24 cellular contexts compared by ENCODE assay signal in genomic region chrX:111052478-111052877, GRCh38.
"Had no signal": no experiment of that assay in that cellular context is flagged by ENCODE, and none has a peak within 500 bp of the region (broad histone marks: within the 10 kb centered on the region; RNA-seq: fewer than 3 reads in every experiment).

No MANE protein-coding gene starts in this region.

- H3K4me1 Mint-ChIP-seq: activated CD4-positive, alpha-beta memory T cell treated with anti-CD3 and anti-CD28 coated beads, Interleukin-2, amount 10 ng/mL, durations not matched to agents 7 days and 5 days; activated naive CD4-positive, alpha-beta T cell treated with anti-CD3 and anti-CD28 coated beads, Interleukin-2, amount 50 U/mL, for 24 hours; WTC11 had no signal

- H3K27me3 ChIP-seq: left lung had no signal

- H3K27ac ChIP-seq: coronary artery, left lung, tibial nerve had no signal

- H3K4me3 Mint-ChIP-seq: activated CD4-positive, alpha-beta memory T cell treated with anti-CD3 and anti-CD28 coated beads, Interleukin-2, amount 10 ng/mL, durations not matched to agents 7 days and 5 days; activated CD8-positive, alpha-beta memory T cell treated with anti-CD3 and anti-CD28 coated beads, Interleukin-2, amount 10 ng/mL, durations not matched to agents 7 days and 5 days; activated naive CD4-positive, alpha-beta T cell treated with anti-CD3 and anti-CD28 coated beads, Interleukin-2, amount 50 U/mL, for 24 hours; WTC11 had no signal

- H3K36me3 ChIP-seq: left lung, tibial nerve had no signal

- H3K9me3 ChIP-seq: left lung, tibial nerve had no signal

- H3K36me3 Mint-ChIP-seq: activated CD8-positive, alpha-beta memory T cell treated with anti-CD3 and anti-CD28 coated beads, Interleukin-2, amount 10 ng/mL, durations not matched to agents 7 days and 5 days; activated naive CD4-positive, alpha-beta T cell treated with anti-CD3 and anti-CD28 coated beads, Interleukin-2, amount 50 U/mL, for 24 hours; WTC11 had no signal

- H3K4me1 ChIP-seq: left lung, tibial nerve had no signal

- H3K9me3 Mint-ChIP-seq: activated CD4-positive, alpha-beta memory T cell treated with anti-CD3 and anti-CD28 coated beads, Interleukin-2, amount 10 ng/mL, durations not matched to agents 7 days and 5 days; activated naive CD4-positive, alpha-beta T cell treated with anti-CD3 and anti-CD28 coated beads, Interleukin-2, amount 50 U/mL, for 24 hours; WTC11 had no signal

- H3K27me3 Mint-ChIP-seq: activated CD4-positive, alpha-beta memory T cell treated with anti-CD3 and anti-CD28 coated beads, Interleukin-2, amount 10 ng/mL, durations not matched to agents 7 days and 5 days; activated CD8-positive, alpha-beta memory T cell treated with anti-CD3 and anti-CD28 coated beads, Interleukin-2, amount 10 ng/mL, durations not matched to agents 7 days and 5 days; activated naive CD4-positive, alpha-beta T cell treated with anti-CD3 and anti-CD28 coated beads, Interleukin-2, amount 50 U/mL, for 24 hours had no signal

- FAIRE-seq: endometrium, frontal cortex, TTC549, urothelium cell line had no signal

- H3K27ac Mint-ChIP-seq: activated CD4-positive, alpha-beta memory T cell treated with anti-CD3 and anti-CD28 coated beads, Interleukin-2, amount 10 ng/mL, durations not matched to agents 7 days and 5 days; activated CD8-positive, alpha-beta memory T cell treated with anti-CD3 and anti-CD28 coated beads, Interleukin-2, amount 10 ng/mL, durations not matched to agents 7 days and 5 days; activated naive CD4-positive, alpha-beta T cell treated with anti-CD3 and anti-CD28 coated beads, Interleukin-2, amount 50 U/mL, for 24 hours; WTC11 had no signal

- DNase-seq: activated CD4-positive, alpha-beta memory T cell treated with anti-CD3 and anti-CD28 coated beads, Interleukin-2, amount 10 ng/mL, durations not matched to agents 7 days and 5 days; activated CD4-positive, alpha-beta T cell treated with anti-CD3 and anti-CD28 coated beads for 48 hours; activated CD8-positive, alpha-beta memory T cell treated with anti-CD3 and anti-CD28 coated beads, Interleukin-2, amount 10 ng/mL, durations not matched to agents 7 days and 5 days; activated effector memory CD4-positive, alpha-beta T cell treated with anti-CD3 and anti-CD28 coated beads, Interleukin-2, amount 50 U/mL, for 16 hours; erythroblast; kidney; left lung; mammary epithelial cell; midbrain; occipital lobe; posterior cingulate gyrus; stimulated activated CD4-positive, alpha-beta T cell treated with anti-CD3 and anti-CD28 coated beads, Interleukin-12 subunit alpha, Interleukin-12 subunit beta, amount 100 ng/mL, for 4 hours; stimulated activated CD4-positive, alpha-beta T cell treated with anti-CD3 and anti-CD28 coated beads, Interleukin-1b, Interleukin-23, amount 100 ng/mL, for 48 hours; stimulated activated CD8-positive, alpha-beta memory T cell treated with anti-CD3 and anti-CD28 coated beads, Interleukin-4, amount 100 ng/mL, for 48 hours; stimulated activated naive CD4-positive, alpha-beta T cell treated with Interleukin-2 at 50 U/mL for 16 hours; SW 1271 had no signal

- H3K4me3 ChIP-seq: coronary artery, left lung, tibial nerve had no signal
